14 cellular contexts compared by ENCODE assay signal in the genomic region with DNA sequence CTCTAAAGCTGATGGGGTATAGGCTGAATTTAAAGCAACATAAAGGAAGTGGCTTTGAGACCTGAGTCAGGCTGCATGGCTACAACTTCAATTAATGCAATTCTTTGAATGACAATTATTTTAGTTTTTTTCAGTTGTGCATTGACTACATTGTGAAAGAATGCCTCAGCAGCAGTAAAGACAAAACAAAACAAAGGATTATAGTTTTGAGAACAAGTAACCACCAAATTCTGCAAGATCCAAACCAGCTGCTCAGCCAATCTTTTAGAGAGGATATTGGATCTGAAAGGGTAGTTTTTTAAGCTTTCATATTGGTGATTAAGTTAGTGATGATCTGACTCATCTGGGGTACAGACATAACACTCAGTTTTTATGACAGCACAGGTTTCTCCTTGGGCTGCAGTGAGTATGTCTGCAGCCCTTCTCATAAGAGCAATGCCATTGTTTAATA. TPM values are rescaled to one million over a fixed set of nuclear protein-coding genes. Genes with fewer than 3 reads are reported as not detected.
DNase-seq lines count a peak whose midpoint lies in the region; ATAC-seq and TF ChIP-seq lines count a peak whose summit lies in the region.
"Had no signal": no experiment of that assay in that cellular context is flagged by ENCODE, and none has a peak within 500 bp of the region (broad histone marks: within the 10 kb centered on the region; RNA-seq: fewer than 3 reads in every experiment).

No MANE protein-coding gene starts in this region.

- no peak for TF ChIP-seq CTCF in foreskin keratinocyte (conservative IDR thresholded peaks at IDR 0.05)

- no peaks in the 10 kb centered on the region for H3K4me1 ChIP-seq in foreskin keratinocyte
- H3K4me1 ChIP-seq: testis had no signal

- peak; percentile 42 to 62 for DNase-seq in foreskin keratinocyte
- no peak for DNase-seq in NCI-H774 (lab: John Stamatoyannopoulos, UW)
- no peak for DNase-seq in NCI-H526 (lab: John Stamatoyannopoulos, UW)
- no peak for DNase-seq in DMS79 treated with DMSO at 0.1 percent for 48 hours (lab: John Stamatoyannopoulos, UW)
- DNase-seq: activated effector memory CD4-positive, alpha-beta T cell treated with anti-CD3 and anti-CD28 coated beads, Interleukin-2, amount 50 U/mL, for 16 hours; COR-L47; left ventricle myocardium superior; testis had no signal

- H3K27ac ChIP-seq in foreskin keratinocyte = no peak overlapping the region
- H3K27ac ChIP-seq: coronary artery, testis had no signal

- ATAC-seq in GM18502 (IDR thresholded peaks at IDR 0.05; ENCODE audit: poor library complexity, unreplicated experiment) (peak; percentile 86), GM19455 (IDR thresholded peaks at IDR 0.05; ENCODE audit: unreplicated experiment) (peak; percentile 86), HG03280 (IDR thresholded peaks at IDR 0.05; ENCODE audit: unreplicated experiment) (peak; percentile 55), foreskin keratinocyte (peak; percentile 79), HG02571 (IDR thresholded peaks at IDR 0.05; ENCODE audit: unreplicated experiment) (no peak)
- ATAC-seq: K562, left ventricle myocardium superior had no signal

- H3K27me3 ChIP-seq in foreskin keratinocyte = peaks cover 12% of the 10 kb centered on the region
- H3K27me3 ChIP-seq: testis had no signal

RNA-seq across cellular contexts. Expression of a gene that starts 40.6 kb away (rescaled TPM):
- total RNA-seq in foreskin keratinocyte = 0.31 and 0.71 TPM in 2 replicates
- polyA plus RNA-seq in foreskin keratinocyte = 0.22 and 0.23 TPM in 2 replicates

RNA-seq across cellular contexts. Expression of a gene that starts 41.6 kb away (rescaled TPM):
- 165 and 226 TPM in 2 replicates for total RNA-seq in foreskin keratinocyte
- polyA plus RNA-seq in foreskin keratinocyte = 232 and 331 TPM in 2 replicates

Comparison
In these comparisons a context has a peak if more than half of its experiments do, and no peak if none do; other contexts are left out.
1. DNase-seq: peak in foreskin keratinocyte (2 of 2); none in NCI-H774 (single experiment), NCI-H526 (0 of 2) and DMS79 treated with DMSO at 0.1 percent for 48 hours (single experiment).